In the genomic region with DNA sequence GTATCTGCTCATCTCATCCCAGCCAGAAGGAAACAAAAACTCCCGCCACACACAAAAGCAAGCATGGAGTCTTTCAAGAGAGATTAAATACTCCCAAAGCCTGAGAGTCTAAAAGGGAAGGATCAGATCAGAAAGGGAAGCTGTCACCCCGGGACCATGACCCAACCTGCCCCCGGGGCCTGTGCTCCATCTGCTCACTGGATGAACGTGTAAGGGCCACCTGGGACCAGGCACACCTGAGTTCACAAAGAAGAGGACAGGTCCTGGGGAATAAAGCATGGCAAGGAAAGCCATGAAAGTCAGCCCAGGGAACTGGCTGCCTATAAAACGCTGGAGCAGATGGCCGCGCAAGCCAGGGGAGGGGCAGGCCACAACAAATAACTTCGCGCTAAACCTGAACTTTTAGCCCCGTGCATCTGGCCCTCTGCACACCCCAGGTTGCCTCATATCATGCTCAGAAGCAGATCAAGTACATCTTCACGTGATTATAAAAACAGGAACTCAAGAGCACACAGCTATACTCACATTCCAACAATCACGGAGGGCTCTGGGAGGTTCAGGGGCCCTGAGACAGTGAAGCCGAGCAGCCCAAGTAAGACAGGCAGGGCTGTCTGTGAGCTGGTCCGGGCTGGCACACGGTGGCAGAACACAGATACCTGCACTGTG, we compare ENCODE assay signal across 11 cellular contexts. TPM values are rescaled to one million over a fixed set of nuclear protein-coding genes. Genes with fewer than 3 reads are reported as not detected.
DNase-seq lines count a peak whose midpoint lies in the region; ATAC-seq, FAIRE-seq and TF ChIP-seq lines count a peak whose summit lies in the region.
"Had no signal": no experiment of that assay in that cellular context is flagged by ENCODE, and none has a peak within 500 bp of the region (broad histone marks: within the 10 kb centered on the region; RNA-seq: fewer than 3 reads in every experiment).

No MANE protein-coding gene starts in this region.

- 0 out of 2 replicates have a peak overlapping the region, but pooled peaks have one; percentile 95 for H3K4me2 ChIP-seq in OCI-LY7 (ENCODE audit: low read length)

- intact Hi-C loops in heart right ventricle (cut with DNase I) (loop anchor here in 8 of 10 donors (5.0 to 10.0 kb wide), 7 partner anchors 37 to 86 kb away; a partner anchor contains a TSS), OCI-LY7 (cut with micrococcal nuclease; ENCODE audit: unreplicated experiment) (no loop called here), left colon (cut with DNase I, micrococcal nuclease) (loop anchor here in 1 of 2 donors (10.0 kb wide), 1 partner anchor 166 kb away; a partner anchor contains a TSS)

- ATAC-seq in heart right ventricle (no peak), left colon (peak; percentile 15)

- H3K79me2 ChIP-seq in OCI-LY7 (ENCODE audit: insufficient read depth, low read depth, low read length): peaks cover 92% of the 10 kb centered on the region

- peaks cover 4% of the 10 kb centered on the region for H3K36me3 ChIP-seq in right atrium auricular region
- H3K36me3 ChIP-seq in heart right ventricle: peaks cover 0 to 52% (median 0%) of the 10 kb centered on the region in 9 donors
- H3K36me3 ChIP-seq in OCI-LY7 (ENCODE audit: insufficient read depth, low read length): peaks cover 61% of the 10 kb centered on the region

- no peak for TF ChIP-seq CTCF in right atrium auricular region (IDR thresholded peaks at IDR 0.05)
- no peak for TF ChIP-seq CTCF in heart right ventricle (IDR thresholded peaks at IDR 0.05)
- no peak for TF ChIP-seq CTCF in OCI-LY7 (conservative IDR thresholded peaks at IDR 0.05; ENCODE audit: low read length)

- WGBS in heart right ventricle, 2 donors: 66 to 70% methylated on average over 15 of the region's 15 CpGs

- DNase-seq in right atrium auricular region (ENCODE audit: low spot score) (no peak), heart right ventricle (no peak), OCI-LY7 (ENCODE audit: low spot score) (no peak), left colon (peak; percentile 48 to 49), HT-29 (ENCODE audit: low spot score) (no peak), frontal cortex (ENCODE audit: low spot score in 2 of 2) (no peak), HK-2 (ENCODE audit: unreplicated experiment) (no peak)
- DNase-seq in stimulated activated CD8-positive, alpha-beta memory T cell treated with anti-CD3 and anti-CD28 coated beads, Interleukin-4, amount 100 ng/mL, for 48 hours: no peak
- DNase-seq: effector CD4-positive, alpha-beta T cell; hippocampal formation had no signal

- H3K27ac ChIP-seq in right atrium auricular region (peak overlapping the region; percentile 58 to 59), heart right ventricle (peak overlapping the region in 5 of 10 donors; percentile 8 to 62 (median 39)), OCI-LY7 (ENCODE audit: low read depth, low read length, poor library complexity, severe bottlenecking) (no peak overlapping the region)

- no peaks in the 10 kb centered on the region for H3K27me3 ChIP-seq in right atrium auricular region
- no peaks in the 10 kb centered on the region for H3K27me3 ChIP-seq in heart right ventricle

- H3K4me3 ChIP-seq in right atrium auricular region: no peak overlapping the region
- no peak overlapping the region for H3K4me3 ChIP-seq in heart right ventricle
- H3K4me3 ChIP-seq in OCI-LY7 (ENCODE audit: low read depth, low read length, poor library complexity, severe bottlenecking): no peak overlapping the region

- H4K20me1 ChIP-seq in OCI-LY7 (ENCODE audit: insufficient read depth, low read length): peaks cover 38% of the 10 kb centered on the region

- CTCF ChIA-PET in OCI-LY7 (lab: Charles Lee; ENCODE audit: unreplicated experiment): no interaction called here

- H3K9me3 ChIP-seq in right atrium auricular region (no peaks in the 10 kb centered on the region), heart right ventricle (no peaks in the 10 kb centered on the region), OCI-LY7 (ENCODE audit: low read length) (no peaks in the 10 kb centered on the region)

- H2AFZ ChIP-seq in OCI-LY7 (ENCODE audit: low read length): no peak overlapping the region

- no peaks in the 10 kb centered on the region for H3K9me2 ChIP-seq in OCI-LY7 (ENCODE audit: insufficient read depth, low read length)

- FAIRE-seq in frontal cortex (lab: Jason Lieb, UNC): no peak
- FAIRE-seq: G401.6 had no signal

- POLR2A ChIA-PET in OCI-LY7 (lab: Charles Lee): no interaction called here

- H3K4me1 ChIP-seq in right atrium auricular region: peaks cover 0 to 68% of the 10 kb centered on the region in 2 donors
- H3K4me1 ChIP-seq in heart right ventricle: peaks cover 42 to 81% (median 64%) of the 10 kb centered on the region in 9 donors
- H3K4me1 ChIP-seq in OCI-LY7 (ENCODE audit: insufficient read depth, low read length, poor library complexity, severe bottlenecking): peaks cover 26% of the 10 kb centered on the region

- BruUV-seq in OCI-LY7 (replicated peaks; lab: Mats Ljungman, UMichigan): no TSS peak

RNA-seq across cellular contexts. Expression of a gene that starts 3.4 kb away (rescaled TPM):
- total RNA-seq in right atrium auricular region (10 to 100 TPM; 25.5 to 27.2 TPM), heart right ventricle (10 to 100 TPM; 20.8 to 37.2 (median 27.6) TPM), OCI-LY7 (2022) (32.7 and 34.0 TPM in 2 replicates), left colon (10 to 100 TPM; 28.5 to 30.7 TPM), frontal cortex (11.0 TPM)
- 10 to 100 TPM; 50.8 to 54.1 TPM for polyA plus RNA-seq in heart right ventricle
- 26.8 and 27.3 TPM in 2 replicates for total RNA-seq in OCI-LY7 (2014; rRNA removed; shearing (Covaris generic))
- 34.1 and 36.5 TPM in 2 replicates for total RNA-seq in HT-29 (2014; rRNA removed; shearing (Covaris generic))

RNA-seq across cellular contexts. Expression of a gene that starts 42.7 kb away (rescaled TPM):
- total RNA-seq in right atrium auricular region (10 to 100 TPM; 15.4 to 17.0 TPM), heart right ventricle (10 to 100 TPM; 11.9 to 23.1 (median 19.6) TPM), OCI-LY7 (2022) (6.0 and 6.8 TPM in 2 replicates), left colon (1 to 10 TPM; 3.1 to 5.6 TPM), frontal cortex (1.6 TPM)
- polyA plus RNA-seq in heart right ventricle: 1 to 10 TPM; 3.1 to 4.0 TPM
- total RNA-seq in OCI-LY7 (2014; rRNA removed; shearing (Covaris generic)): 0.41 and 0.85 TPM in 2 replicates
- total RNA-seq in HT-29 (2014; rRNA removed; shearing (Covaris generic)): 0.97 and 1.1 TPM in 2 replicates

Comparison
In these comparisons a context has a peak if more than half of its experiments do, and no peak if none do; other contexts are left out.
1. DNase-seq: peak in left colon (2 of 2); none in right atrium auricular region (single experiment), heart right ventricle (0 of 2), OCI-LY7 (single experiment), HT-29 (single experiment), stimulated activated CD8-positive, alpha-beta memory T cell treated with anti-CD3 and anti-CD28 coated beads, Interleukin-4, amount 100 ng/mL, for 48 hours (single experiment), frontal cortex (0 of 2) and HK-2 (single experiment).